ENCODE assay signal across 8 cellular contexts in genomic region chr6:52362443-52363221, GRCh38. TPM values are rescaled to one million over a fixed set of nuclear protein-coding genes. Genes with fewer than 3 reads are reported as not detected.
DNase-seq lines count a peak whose midpoint lies in the region; ATAC-seq lines count a peak whose summit lies in the region.

No MANE protein-coding gene starts in this region.

- peak; percentile 15 for DNase-seq in ACHN
- peak; percentile 22 for DNase-seq in NT2/D1 (ENCODE audit: low read depth, low spot score)
- DNase-seq in activated naive CD4-positive, alpha-beta T cell treated with anti-CD3 and anti-CD28 coated beads, Interleukin-2, amount 50 U/mL, for 16 hours, result peak; percentile 50
- peak; percentile 35 for DNase-seq in left cardiac atrium
- DNase-seq in posterior vena cava (ENCODE audit: low spot score), result peak; percentile 80
- DNase-seq in GF-D8 (lab: John Stamatoyannopoulos, UW), result no peak

- intact Hi-C loops in left cardiac atrium (cut with DNase I), result loop anchor here in 1 of 2 donors (5.0 kb wide), 1 partner anchor 60 kb away; no protein-coding TSS in a partner anchor
- intact Hi-C loops in posterior vena cava (cut with DNase I), result no loop called here

- H3K9me3 ChIP-seq in NT2/D1 (ENCODE audit: insufficient read depth, low read length), result no peaks in the 10 kb centered on the region

- in situ Hi-C loops in ACHN (cut with HindIII; ENCODE audit: low pct_ligation_motif_present, low pct_unique_long_range_greater_than_20kb, low sequenced_read_pairs), result no loop called here

- H3K4me1 ChIP-seq in NT2/D1 (ENCODE audit: insufficient read depth, insufficient read length), result no peaks in the 10 kb centered on the region

- H3K27me3 ChIP-seq in NT2/D1 (ENCODE audit: insufficient read depth, insufficient read length), result peaks cover 35% of the 10 kb centered on the region

- peak overlapping the region; percentile 69 for H3K4me3 ChIP-seq in NT2/D1 (ENCODE audit: insufficient read length, low read depth)

- H3K36me3 ChIP-seq in NT2/D1 (ENCODE audit: insufficient read depth, insufficient read length, low read length), result peaks cover 3% of the 10 kb centered on the region

- H3K9ac ChIP-seq in NT2/D1 (ENCODE audit: insufficient read length, low read depth), result peak overlapping the region; percentile 85

- ATAC-seq in GM18498 (IDR thresholded peaks at IDR 0.05; ENCODE audit: unreplicated experiment) (peak; percentile 43), HG02970 (IDR thresholded peaks at IDR 0.05; ENCODE audit: low FRiP score, unreplicated experiment) (peak; percentile 32), left cardiac atrium (peak; percentile 48 to 52)

RNA-seq across cellular contexts. Expression of gene PAQR8, which starts 0.7 kb away (rescaled TPM):
- total RNA-seq in left cardiac atrium, result 1 to 10 TPM; 3.0 to 3.9 TPM
- total RNA-seq in posterior vena cava, result 1 to 10 TPM; 3.9 TPM

RNA-seq across cellular contexts. Expression of gene EFHC1, which starts 57.5 kb away (rescaled TPM):
- total RNA-seq in left cardiac atrium, result 1 to 10 TPM; 7.3 to 7.9 TPM
- 10 to 100 TPM; 12.0 to 13.5 TPM for total RNA-seq in posterior vena cava
